Comparison of ENCODE assay signal across 1 cellular context in the genomic region with DNA sequence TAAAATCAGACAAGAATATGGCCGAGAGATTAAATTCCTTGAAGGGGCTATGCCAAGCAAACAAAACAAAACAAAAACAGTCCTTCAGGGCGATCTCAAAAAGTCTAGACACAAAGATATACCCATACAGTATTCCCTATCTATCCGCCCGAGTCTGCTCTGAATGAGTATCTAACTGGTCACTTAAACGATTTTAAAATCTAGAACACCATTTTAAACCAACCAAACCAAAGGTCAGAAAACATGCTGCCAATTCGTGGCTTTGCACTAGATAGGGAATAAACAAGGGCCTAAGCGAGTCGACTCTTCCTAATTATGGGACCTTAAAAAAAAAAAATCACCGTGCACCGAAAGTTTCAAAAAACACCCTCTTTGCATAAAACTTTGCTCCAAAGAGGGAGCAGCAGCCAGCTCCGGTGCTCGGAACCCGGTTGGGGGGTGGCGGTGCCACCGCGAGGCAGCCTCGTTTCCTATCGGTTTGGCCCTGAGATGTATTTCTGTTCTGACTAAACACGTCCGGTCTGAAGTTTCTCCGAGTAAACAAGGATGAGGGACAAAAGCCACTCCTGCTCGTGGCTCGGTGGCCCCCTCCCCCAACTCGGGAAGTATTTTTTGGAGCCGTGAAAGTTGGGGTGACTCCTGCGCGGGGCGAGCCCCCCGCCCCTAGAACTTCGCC.
TF ChIP-seq lines count a peak whose summit lies in the region.

No MANE protein-coding gene starts in this region.

TF ChIP-seq in HepG2, 621 proteins besides CTCF, POLR2A, EP300 and RAD21 (continued from another document and continues in another):
- TF ChIP-seq NFAT5 (CRISPR knock-in tag; IDR thresholded peaks at IDR 0.05) (no peak), ZBTB4 (CRISPR knock-in tag; IDR thresholded peaks at IDR 0.05; ENCODE audit: borderline replicate concordance) (no peak), SKIL (CRISPR knock-in tag; IDR thresholded peaks at IDR 0.05; ENCODE audit: borderline replicate concordance) (no peak), NONO (IDR thresholded peaks at IDR 0.05) (no peak), NONO (CRISPR knock-in tag; conservative IDR thresholded peaks at IDR 0.05) (no peak; the same call in 1 of the 2 replicates), RFXAP (CRISPR knock-in tag; IDR thresholded peaks at IDR 0.05; ENCODE audit: borderline replicate concordance) (no peak), TBX3 (IDR thresholded peaks at IDR 0.05; ENCODE audit: borderline replicate concordance) (no peak), ZNF749 (CRISPR knock-in tag; IDR thresholded peaks at IDR 0.05; ENCODE audit: borderline replicate concordance) (no peak), ZFY (CRISPR knock-in tag; IDR thresholded peaks at IDR 0.05) (no peak), ZNF264 (CRISPR knock-in tag; IDR thresholded peaks at IDR 0.05) (no peak), FOXP4 (CRISPR knock-in tag; IDR thresholded peaks at IDR 0.05) (peak; percentile 37), MYC (CRISPR knock-in tag; IDR thresholded peaks at IDR 0.05; ENCODE audit: borderline replicate concordance) (peak; percentile 62; the same call in 1 of the 2 replicates), MIXL1 (CRISPR knock-in tag; IDR thresholded peaks at IDR 0.05) (no peak), MXD4 (CRISPR knock-in tag; IDR thresholded peaks at IDR 0.05) (no peak), GFI1 (CRISPR knock-in tag; IDR thresholded peaks at IDR 0.05; ENCODE audit: borderline replicate concordance) (no peak), ZNF644 (CRISPR knock-in tag; IDR thresholded peaks at IDR 0.05; ENCODE audit: low read depth) (no peak), RNF2 (conservative IDR thresholded peaks at IDR 0.05; ENCODE audit: low read depth) (no peak), FOXP1 (IDR thresholded peaks at IDR 0.05) (no peak), FOXP1 (CRISPR knock-in tag; IDR thresholded peaks at IDR 0.05) (peak; percentile 19; the same call in 1 of the 2 replicates), HNRNPUL1 (IDR thresholded peaks at IDR 0.05; ENCODE audit: low read depth, low read length) (no peak), RXRA (CRISPR knock-in tag; IDR thresholded peaks at IDR 0.05) (no peak), PHF20 (CRISPR knock-in tag; IDR thresholded peaks at IDR 0.05) (no peak), ZNF296 (CRISPR knock-in tag; conservative IDR thresholded peaks at IDR 0.05) (no peak), GABPB1 (CRISPR knock-in tag; IDR thresholded peaks at IDR 0.05) (peak; percentile 49; the same call in 1 of the 2 replicates), KDM2A (CRISPR knock-in tag; IDR thresholded peaks at IDR 0.05; ENCODE audit: borderline replicate concordance, low read depth) (no peak), IRF2 (CRISPR knock-in tag; IDR thresholded peaks at IDR 0.05) (no peak), ZBTB20 (CRISPR knock-in tag; IDR thresholded peaks at IDR 0.05; ENCODE audit: borderline replicate concordance, low read depth) (no peak)
- TF ChIP-seq, protein P1, sequence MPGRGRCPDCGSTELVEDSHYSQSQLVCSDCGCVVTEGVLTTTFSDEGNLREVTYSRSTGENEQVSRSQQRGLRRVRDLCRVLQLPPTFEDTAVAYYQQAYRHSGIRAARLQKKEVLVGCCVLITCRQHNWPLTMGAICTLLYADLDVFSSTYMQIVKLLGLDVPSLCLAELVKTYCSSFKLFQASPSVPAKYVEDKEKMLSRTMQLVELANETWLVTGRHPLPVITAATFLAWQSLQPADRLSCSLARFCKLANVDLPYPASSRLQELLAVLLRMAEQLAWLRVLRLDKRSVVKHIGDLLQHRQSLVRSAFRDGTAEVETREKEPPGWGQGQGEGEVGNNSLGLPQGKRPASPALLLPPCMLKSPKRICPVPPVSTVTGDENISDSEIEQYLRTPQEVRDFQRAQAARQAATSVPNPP (CRISPR knock-in tag; IDR thresholded peaks at IDR 0.05): no peak
- TF ChIP-seq, protein P2, sequence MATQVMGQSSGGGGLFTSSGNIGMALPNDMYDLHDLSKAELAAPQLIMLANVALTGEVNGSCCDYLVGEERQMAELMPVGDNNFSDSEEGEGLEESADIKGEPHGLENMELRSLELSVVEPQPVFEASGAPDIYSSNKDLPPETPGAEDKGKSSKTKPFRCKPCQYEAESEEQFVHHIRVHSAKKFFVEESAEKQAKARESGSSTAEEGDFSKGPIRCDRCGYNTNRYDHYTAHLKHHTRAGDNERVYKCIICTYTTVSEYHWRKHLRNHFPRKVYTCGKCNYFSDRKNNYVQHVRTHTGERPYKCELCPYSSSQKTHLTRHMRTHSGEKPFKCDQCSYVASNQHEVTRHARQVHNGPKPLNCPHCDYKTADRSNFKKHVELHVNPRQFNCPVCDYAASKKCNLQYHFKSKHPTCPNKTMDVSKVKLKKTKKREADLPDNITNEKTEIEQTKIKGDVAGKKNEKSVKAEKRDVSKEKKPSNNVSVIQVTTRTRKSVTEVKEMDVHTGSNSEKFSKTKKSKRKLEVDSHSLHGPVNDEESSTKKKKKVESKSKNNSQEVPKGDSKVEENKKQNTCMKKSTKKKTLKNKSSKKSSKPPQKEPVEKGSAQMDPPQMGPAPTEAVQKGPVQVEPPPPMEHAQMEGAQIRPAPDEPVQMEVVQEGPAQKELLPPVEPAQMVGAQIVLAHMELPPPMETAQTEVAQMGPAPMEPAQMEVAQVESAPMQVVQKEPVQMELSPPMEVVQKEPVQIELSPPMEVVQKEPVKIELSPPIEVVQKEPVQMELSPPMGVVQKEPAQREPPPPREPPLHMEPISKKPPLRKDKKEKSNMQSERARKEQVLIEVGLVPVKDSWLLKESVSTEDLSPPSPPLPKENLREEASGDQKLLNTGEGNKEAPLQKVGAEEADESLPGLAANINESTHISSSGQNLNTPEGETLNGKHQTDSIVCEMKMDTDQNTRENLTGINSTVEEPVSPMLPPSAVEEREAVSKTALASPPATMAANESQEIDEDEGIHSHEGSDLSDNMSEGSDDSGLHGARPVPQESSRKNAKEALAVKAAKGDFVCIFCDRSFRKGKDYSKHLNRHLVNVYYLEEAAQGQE (IDR thresholded peaks at IDR 0.05; ENCODE audit: borderline replicate concordance in 1 of 2, low read depth in 1 of 2, low read length in 2 of 2): peak in 1 of 2 experiments; percentile 18; a peak in 1 of 4 replicates
- TF ChIP-seq, protein P3, sequence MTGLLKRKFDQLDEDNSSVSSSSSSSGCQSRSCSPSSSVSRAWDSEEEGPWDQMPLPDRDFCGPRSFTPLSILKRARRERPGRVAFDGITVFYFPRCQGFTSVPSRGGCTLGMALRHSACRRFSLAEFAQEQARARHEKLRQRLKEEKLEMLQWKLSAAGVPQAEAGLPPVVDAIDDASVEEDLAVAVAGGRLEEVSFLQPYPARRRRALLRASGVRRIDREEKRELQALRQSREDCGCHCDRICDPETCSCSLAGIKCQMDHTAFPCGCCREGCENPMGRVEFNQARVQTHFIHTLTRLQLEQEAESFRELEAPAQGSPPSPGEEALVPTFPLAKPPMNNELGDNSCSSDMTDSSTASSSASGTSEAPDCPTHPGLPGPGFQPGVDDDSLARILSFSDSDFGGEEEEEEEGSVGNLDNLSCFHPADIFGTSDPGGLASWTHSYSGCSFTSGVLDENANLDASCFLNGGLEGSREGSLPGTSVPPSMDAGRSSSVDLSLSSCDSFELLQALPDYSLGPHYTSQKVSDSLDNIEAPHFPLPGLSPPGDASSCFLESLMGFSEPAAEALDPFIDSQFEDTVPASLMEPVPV (CRISPR knock-in tag; IDR thresholded peaks at IDR 0.05): no peak
- TF ChIP-seq, protein P4, sequence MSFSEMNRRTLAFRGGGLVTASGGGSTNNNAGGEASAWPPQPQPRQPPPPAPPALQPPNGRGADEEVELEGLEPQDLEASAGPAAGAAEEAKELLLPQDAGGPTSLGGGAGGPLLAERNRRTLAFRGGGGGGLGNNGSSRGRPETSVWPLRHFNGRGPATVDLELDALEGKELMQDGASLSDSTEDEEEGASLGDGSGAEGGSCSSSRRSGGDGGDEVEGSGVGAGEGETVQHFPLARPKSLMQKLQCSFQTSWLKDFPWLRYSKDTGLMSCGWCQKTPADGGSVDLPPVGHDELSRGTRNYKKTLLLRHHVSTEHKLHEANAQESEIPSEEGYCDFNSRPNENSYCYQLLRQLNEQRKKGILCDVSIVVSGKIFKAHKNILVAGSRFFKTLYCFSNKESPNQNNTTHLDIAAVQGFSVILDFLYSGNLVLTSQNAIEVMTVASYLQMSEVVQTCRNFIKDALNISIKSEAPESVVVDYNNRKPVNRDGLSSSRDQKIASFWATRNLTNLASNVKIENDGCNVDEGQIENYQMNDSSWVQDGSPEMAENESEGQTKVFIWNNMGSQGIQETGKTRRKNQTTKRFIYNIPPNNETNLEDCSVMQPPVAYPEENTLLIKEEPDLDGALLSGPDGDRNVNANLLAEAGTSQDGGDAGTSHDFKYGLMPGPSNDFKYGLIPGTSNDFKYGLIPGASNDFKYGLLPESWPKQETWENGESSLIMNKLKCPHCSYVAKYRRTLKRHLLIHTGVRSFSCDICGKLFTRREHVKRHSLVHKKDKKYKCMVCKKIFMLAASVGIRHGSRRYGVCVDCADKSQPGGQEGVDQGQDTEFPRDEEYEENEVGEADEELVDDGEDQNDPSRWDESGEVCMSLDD (CRISPR knock-in tag; IDR thresholded peaks at IDR 0.05; ENCODE audit: borderline replicate concordance): peak; percentile 73; the same call in 1 of the 2 replicates
